Comparison of ENCODE assay signal across 37 cellular contexts in genomic region chr3:121781611-121782010, GRCh38.
"Had no signal": no experiment of that assay in that cellular context is flagged by ENCODE, and none has a peak within 500 bp of the region (broad histone marks: within the 10 kb centered on the region; RNA-seq: fewer than 3 reads in every experiment).

No MANE protein-coding gene starts in this region.

- H3K4me1 ChIP-seq: body of pancreas, breast epithelium had no signal

- H3K9me3 ChIP-seq: adrenal gland, body of pancreas, breast epithelium had no signal

- H3K9me3 Mint-ChIP-seq: activated CD4-positive, alpha-beta memory T cell treated with anti-CD3 and anti-CD28 coated beads, Interleukin-2, amount 10 ng/mL, durations not matched to agents 7 days and 5 days; activated CD4-positive, alpha-beta T cell treated with anti-CD3 and anti-CD28 coated beads, Interleukin-2, amount 10 ng/mL, durations not matched to agents 7 days and 5 days; activated naive CD4-positive, alpha-beta T cell treated with anti-CD3 and anti-CD28 coated beads for 36 hours; activated naive CD4-positive, alpha-beta T cell treated with anti-CD3 and anti-CD28 coated beads, Interleukin-2, amount 50 U/mL, for 72 hours; activated naive CD8-positive, alpha-beta T cell treated with anti-CD3 and anti-CD28 coated beads for 36 hours; activated T-cell treated with anti-CD3 and anti-CD28 coated beads, Interleukin-2, amount 50 U/mL, for 24 hours; activated T-helper 2 cell treated with anti-CD3 and anti-CD28 coated beads, Interferon-gamma antibody, Interleukin-2, Interleukin-4, amounts not matched to agents 10 μg/mL and 5 μg/mL and 100 μg/mL, durations not matched to agents 14 hours and 24 hours and 36 hours; T-helper 1 cell treated with Interleukin-12 subunit alpha and Interleukin-12 subunit beta and Interleukin-4 antibody, amounts not matched to agents 30 μg/mL and 1 μg/mL, for 36 hours; T-helper 2 cell treated with Interferon-gamma antibody and Interleukin-4, amounts not matched to agents 5 μg/mL and 100 μg/mL, for 36 hours; WTC11 had no signal

- DNase-seq: activated CD4-positive, alpha-beta memory T cell treated with anti-CD3 and anti-CD28 coated beads, Interleukin-2, amount 10 ng/mL, durations not matched to agents 7 days and 5 days; activated CD4-positive, alpha-beta T cell treated with anti-CD3 and anti-CD28 coated beads for 1 hour; activated CD4-positive, alpha-beta T cell treated with anti-CD3 and anti-CD28 coated beads for 36 hours; activated CD4-positive, alpha-beta T cell treated with anti-CD3 and anti-CD28 coated beads for 48 hours; activated CD4-positive, alpha-beta T cell treated with anti-CD3 and anti-CD28 coated beads, Interleukin-2, amount 10 ng/mL, durations not matched to agents 7 days and 5 days; activated CD4-positive, alpha-beta T cell treated with anti-CD3 and anti-CD28 coated beads, Interleukin-2, amount 50 U/mL, for 48 hours; activated CD4-positive, CD25-positive, alpha-beta regulatory T cell; activated CD8-positive, alpha-beta memory T cell treated with anti-CD3 and anti-CD28 coated beads for 24 hours; activated CD8-positive, alpha-beta memory T cell treated with anti-CD3 and anti-CD28 coated beads, Interleukin-2, amount 10 ng/mL, durations not matched to agents 7 days and 5 days; activated CD8-positive, alpha-beta memory T cell treated with anti-CD3 and anti-CD28 coated beads, Interleukin-2, amount 50 U/mL, for 48 hours; activated CD8-positive, alpha-beta T cell treated with anti-CD3 and anti-CD28 coated beads, Interleukin-2, amount 10 ng/mL, durations not matched to agents 7 days and 5 days; activated effector memory CD4-positive, alpha-beta T cell treated with Interleukin-2 at 50 U/mL for 16 hours; activated gamma-delta T cell treated with Interleukin-2 at 50 U/mL for 16 hours; activated naive CD4-positive, alpha-beta T cell; activated naive CD4-positive, alpha-beta T cell treated with anti-CD3 and anti-CD28 coated beads for 36 hours; activated naive CD4-positive, alpha-beta T cell treated with anti-CD3 and anti-CD28 coated beads, Interleukin-2, amount 50 U/mL, for 16 hours; activated naive CD8-positive, alpha-beta T cell treated with anti-CD3 and anti-CD28 coated beads for 36 hours; activated T-cell treated with anti-CD3 and anti-CD28 coated beads, Interleukin-2, amount 50 U/mL, for 24 hours; activated T-cell treated with anti-CD3 and anti-CD28 coated beads, Interleukin-2, amount 50 U/mL, for 48 hours; adrenal gland; amniotic stem cell; aorta; body of pancreas; brain microvascular endothelial cell; central memory CD4-positive, alpha-beta T cell; T-helper 1 cell; T-helper 2 cell; T-helper 9 cell; WERI-Rb-1 had no signal

- FAIRE-seq: astrocyte, TTC549 had no signal

- H3K4me1 Mint-ChIP-seq: activated CD4-positive, alpha-beta memory T cell treated with anti-CD3 and anti-CD28 coated beads, Interleukin-2, amount 10 ng/mL, durations not matched to agents 7 days and 5 days; activated CD4-positive, alpha-beta T cell treated with anti-CD3 and anti-CD28 coated beads for 36 hours; activated CD4-positive, alpha-beta T cell treated with anti-CD3 and anti-CD28 coated beads, Interleukin-2, amount 10 ng/mL, durations not matched to agents 7 days and 5 days; activated CD8-positive, alpha-beta memory T cell treated with anti-CD3 and anti-CD28 coated beads, Interleukin-2, amount 10 ng/mL, durations not matched to agents 7 days and 5 days; activated naive CD8-positive, alpha-beta T cell treated with anti-CD3 and anti-CD28 coated beads for 36 hours; WTC11 had no signal

- H3K27ac ChIP-seq: adrenal gland, body of pancreas, brain microvascular endothelial cell, breast epithelium, WERI-Rb-1 had no signal

- H3K27ac Mint-ChIP-seq: activated CD4-positive, alpha-beta memory T cell treated with anti-CD3 and anti-CD28 coated beads, Interleukin-2, amount 10 ng/mL, durations not matched to agents 7 days and 5 days; activated CD4-positive, alpha-beta T cell treated with anti-CD3 and anti-CD28 coated beads for 36 hours; activated CD4-positive, alpha-beta T cell treated with anti-CD3 and anti-CD28 coated beads, Interleukin-2, amount 10 ng/mL, durations not matched to agents 7 days and 5 days; activated CD8-positive, alpha-beta memory T cell treated with anti-CD3 and anti-CD28 coated beads, Interleukin-2, amount 10 ng/mL, durations not matched to agents 7 days and 5 days; activated CD8-positive, alpha-beta T cell treated with anti-CD3 and anti-CD28 coated beads, Interleukin-2, amount 10 ng/mL, durations not matched to agents 7 days and 5 days; activated naive CD4-positive, alpha-beta T cell treated with anti-CD3 and anti-CD28 coated beads for 36 hours; activated naive CD4-positive, alpha-beta T cell treated with anti-CD3 and anti-CD28 coated beads, Interleukin-2, amount 50 U/mL, for 72 hours; activated naive CD8-positive, alpha-beta T cell treated with anti-CD3 and anti-CD28 coated beads for 36 hours; activated T-cell treated with anti-CD3 and anti-CD28 coated beads, Interleukin-2, amount 50 U/mL, for 24 hours; activated T-helper 2 cell treated with anti-CD3 and anti-CD28 coated beads, Interferon-gamma antibody, Interleukin-2, Interleukin-4, amounts not matched to agents 10 μg/mL and 5 μg/mL and 100 μg/mL, durations not matched to agents 14 hours and 24 hours and 36 hours; T-helper 1 cell treated with Interleukin-12 subunit alpha and Interleukin-12 subunit beta and Interleukin-4 antibody, amounts not matched to agents 30 μg/mL and 1 μg/mL, for 36 hours; T-helper 2 cell treated with Interferon-gamma antibody and Interleukin-4, amounts not matched to agents 5 μg/mL and 100 μg/mL, for 36 hours; WTC11 had no signal

- H3K27me3 ChIP-seq: adrenal gland, body of pancreas, brain microvascular endothelial cell, breast epithelium had no signal

- H3K4me3 Mint-ChIP-seq: activated CD4-positive, alpha-beta memory T cell treated with anti-CD3 and anti-CD28 coated beads, Interleukin-2, amount 10 ng/mL, durations not matched to agents 7 days and 5 days; activated CD4-positive, alpha-beta T cell treated with anti-CD3 and anti-CD28 coated beads for 36 hours; activated CD4-positive, alpha-beta T cell treated with anti-CD3 and anti-CD28 coated beads, Interleukin-2, amount 10 ng/mL, durations not matched to agents 7 days and 5 days; activated CD8-positive, alpha-beta memory T cell treated with anti-CD3 and anti-CD28 coated beads, Interleukin-2, amount 10 ng/mL, durations not matched to agents 7 days and 5 days; activated CD8-positive, alpha-beta T cell treated with anti-CD3 and anti-CD28 coated beads, Interleukin-2, amount 10 ng/mL, durations not matched to agents 7 days and 5 days; activated naive CD4-positive, alpha-beta T cell treated with anti-CD3 and anti-CD28 coated beads for 36 hours; activated naive CD8-positive, alpha-beta T cell treated with anti-CD3 and anti-CD28 coated beads for 36 hours; activated T-cell treated with anti-CD3 and anti-CD28 coated beads, Interleukin-2, amount 50 U/mL, for 24 hours; T-helper 1 cell treated with Interleukin-12 subunit alpha and Interleukin-12 subunit beta and Interleukin-4 antibody, amounts not matched to agents 30 μg/mL and 1 μg/mL, for 36 hours; T-helper 2 cell treated with Interferon-gamma antibody and Interleukin-4, amounts not matched to agents 5 μg/mL and 100 μg/mL, for 36 hours; WTC11 had no signal

- H3K27me3 Mint-ChIP-seq: activated CD4-positive, alpha-beta memory T cell treated with anti-CD3 and anti-CD28 coated beads, Interleukin-2, amount 10 ng/mL, durations not matched to agents 7 days and 5 days; activated CD4-positive, alpha-beta T cell treated with anti-CD3 and anti-CD28 coated beads for 36 hours; activated CD4-positive, alpha-beta T cell treated with anti-CD3 and anti-CD28 coated beads, Interleukin-2, amount 10 ng/mL, durations not matched to agents 7 days and 5 days; activated CD8-positive, alpha-beta memory T cell treated with anti-CD3 and anti-CD28 coated beads, Interleukin-2, amount 10 ng/mL, durations not matched to agents 7 days and 5 days; activated naive CD8-positive, alpha-beta T cell treated with anti-CD3 and anti-CD28 coated beads for 36 hours; activated T-cell treated with anti-CD3 and anti-CD28 coated beads, Interleukin-2, amount 50 U/mL, for 24 hours had no signal

- H3K4me3 ChIP-seq: adrenal gland, body of pancreas, breast epithelium had no signal
